Comparison of ENCODE assay signal across 12 cellular contexts in genomic region chr1:110255388-110255787, GRCh38. TPM values are rescaled to one million over a fixed set of nuclear protein-coding genes. Genes with fewer than 3 reads are reported as not detected.
DNase-seq lines count a peak whose midpoint lies in the region; ATAC-seq, FAIRE-seq and TF ChIP-seq lines count a peak whose summit lies in the region.
"Had no signal": no experiment of that assay in that cellular context is flagged by ENCODE, and none has a peak within 500 bp of the region (broad histone marks: within the 10 kb centered on the region; RNA-seq: fewer than 3 reads in every experiment).

No MANE protein-coding gene starts in this region.

- SMC1A ChIA-PET in GM12878 (lab: Charles Lee; ENCODE audit: uncharacterized antibody, unreplicated experiment), result interaction anchor here (0.5 to 3.1 kb wide), 5 partner anchors 10 to 147 kb away, joined by 3 to 14 read pairs (median 4); no protein-coding TSS in a partner anchor

- H3K4me1 Mint-ChIP-seq in activated naive CD4-positive, alpha-beta T cell treated with anti-CD3 and anti-CD28 coated beads for 36 hours (ENCODE audit: low read depth), result no peaks in the 10 kb centered on the region

- intact Hi-C loops in GM12878 (cut with micrococcal nuclease; ENCODE audit: unreplicated experiment), result no loop called here
- intact Hi-C loops in mucosa of descending colon (cut with DNase I, micrococcal nuclease), result no loop called here
- intact Hi-C loops in activated naive CD4-positive, alpha-beta T cell treated with anti-CD3 and anti-CD28 coated beads for 36 hours (cut with micrococcal nuclease), result no loop called here

- TF ChIP-seq CTCF in GM12878 (IDR thresholded peaks at IDR 0.05 in 2 of 3, conservative IDR thresholded peaks at IDR 0.05 in 1 of 3; ENCODE audit: control insufficient read depth in 2 of 3, extremely low read depth in 1 of 3, insufficient read depth in 1 of 3, low read depth in 3 of 3, low read length in 3 of 3) (no peak), mucosa of descending colon (IDR thresholded peaks at IDR 0.05) (no peak)

- H3K27me3 Mint-ChIP-seq in activated naive CD4-positive, alpha-beta T cell treated with anti-CD3 and anti-CD28 coated beads for 36 hours (ENCODE audit: low read depth), result no peaks in the 10 kb centered on the region
- H3K27me3 Mint-ChIP-seq: activated CD4-positive, alpha-beta memory T cell treated with anti-CD3 and anti-CD28 coated beads for 36 hours had no signal

- CTCF ChIA-PET in GM12878 (lab: Yijun Ruan, JAX), result interaction anchor here (0.6 to 3.8 kb wide), 5 partner anchors 14 to 156 kb away, joined by 3 to 12 read pairs (median 3); no protein-coding TSS in a partner anchor
- CTCF ChIA-PET in activated naive CD4-positive, alpha-beta T cell treated with anti-CD3 and anti-CD28 coated beads for 36 hours (lab: Charles Lee), result interaction anchor here (0.8 to 1.1 kb wide), 5 partner anchors 48 to 241 kb away, joined by 3 to 6 read pairs (median 4); no protein-coding TSS in a partner anchor

- H4K20me1 ChIP-seq in GM12878 (ENCODE audit: control insufficient read depth, insufficient read depth), result no peaks in the 10 kb centered on the region

- no peak for TF ChIP-seq RAD21 in GM12878 (IDR thresholded peaks at IDR 0.05; ENCODE audit: insufficient read depth, low read depth, low read length)

- H3K27ac Mint-ChIP-seq in activated naive CD4-positive, alpha-beta T cell treated with anti-CD3 and anti-CD28 coated beads for 36 hours, result no peak overlapping the region
- H3K27ac Mint-ChIP-seq: activated CD4-positive, alpha-beta memory T cell treated with anti-CD3 and anti-CD28 coated beads for 36 hours had no signal

- no peaks in the 10 kb centered on the region for H3K27me3 ChIP-seq in GM12878 (replicated peaks in 1 of 2; ENCODE audit: control insufficient read depth in 2 of 2, insufficient read depth in 2 of 2, low read length in 1 of 2)
- H3K27me3 ChIP-seq: esophagus squamous epithelium had no signal

- H3K9me3 ChIP-seq in GM12878 (replicated peaks; ENCODE audit: control insufficient read depth, insufficient read depth, low read length) (no peaks in the 10 kb centered on the region), mucosa of descending colon (no peaks in the 10 kb centered on the region)
- H3K9me3 ChIP-seq: esophagus squamous epithelium had no signal

- no peak overlapping the region for H2AFZ ChIP-seq in GM12878 (ENCODE audit: control insufficient read depth, low read depth, low read length)

- RAD21 ChIA-PET in GM12878 (lab: Charles Lee; ENCODE audit: unreplicated experiment), result interaction anchor here (0.8 to 1.5 kb wide), 7 partner anchors 11 to 48 kb away, joined by 3 to 5 read pairs (median 3); no protein-coding TSS in a partner anchor

- H3K36me3 ChIP-seq in GM12878 (ENCODE audit: control insufficient read depth in 2 of 2, insufficient read depth in 2 of 2, low read length in 1 of 2) (no peaks in the 10 kb centered on the region), mucosa of descending colon (ENCODE audit: low read depth) (no peaks in the 10 kb centered on the region)
- H3K36me3 ChIP-seq: esophagus squamous epithelium had no signal

- TF ChIP-seq POLR2A in GM12878 (IDR thresholded peaks at IDR 0.05; ENCODE audit: low read depth, low read length) (no peak), erythroblast (IDR thresholded peaks at IDR 0.05; ENCODE audit: low read length) (no peak)

- DNase-seq in DMS 273 (lab: John Stamatoyannopoulos, UW; ENCODE audit: unreplicated experiment) (peak; percentile 73), DMS 273 treated with DMSO at 0.1 percent for 48 hours (lab: John Stamatoyannopoulos, UW) (no peak), NCI-H1105 treated with DMSO at 0.1 percent for 48 hours (lab: John Stamatoyannopoulos, UW) (peak; percentile 28), GM12878 (ENCODE audit: low read depth, low spot score) (no peak), mucosa of descending colon (no peak), T-helper 1 cell (no peak), erythroblast (lab: John Stamatoyannopoulos, UW) (no peak)
- DNase-seq in activated naive CD4-positive, alpha-beta T cell treated with anti-CD3 and anti-CD28 coated beads for 36 hours, result no peak
- DNase-seq: activated CD4-positive, alpha-beta memory T cell treated with anti-CD3 and anti-CD28 coated beads for 36 hours; esophagus squamous epithelium; SHP77 treated with DMSO at 0.1 percent for 48 hours had no signal

- H3K4me1 ChIP-seq in GM12878 (ENCODE audit: control insufficient read depth, insufficient read depth, low read length) (peaks cover 6% of the 10 kb centered on the region), mucosa of descending colon (ENCODE audit: low read depth) (no peaks in the 10 kb centered on the region)

- H3K9me3 Mint-ChIP-seq in activated naive CD4-positive, alpha-beta T cell treated with anti-CD3 and anti-CD28 coated beads for 36 hours, result no peaks in the 10 kb centered on the region
- H3K9me3 Mint-ChIP-seq: activated CD4-positive, alpha-beta memory T cell treated with anti-CD3 and anti-CD28 coated beads for 36 hours had no signal

- in situ Hi-C loops in GM12878 (cut with MboI), result no loop called here

- no peaks in the 10 kb centered on the region for H3K36me3 Mint-ChIP-seq in activated naive CD4-positive, alpha-beta T cell treated with anti-CD3 and anti-CD28 coated beads for 36 hours (ENCODE audit: low read depth)
- H3K36me3 Mint-ChIP-seq: activated CD4-positive, alpha-beta memory T cell treated with anti-CD3 and anti-CD28 coated beads for 36 hours had no signal

- ATAC-seq in GM12878, result peak; percentile 73
- peak; percentile 17 for ATAC-seq in mucosa of descending colon

- no peaks in the 10 kb centered on the region for H3K79me2 ChIP-seq in GM12878 (ENCODE audit: control insufficient read depth, insufficient read depth, low read length)

- H3K27ac ChIP-seq in GM12878 (ENCODE audit: control insufficient read depth, insufficient read depth), result no peak overlapping the region
- H3K27ac ChIP-seq: 22Rv1, esophagus squamous epithelium had no signal

- H3K4me3 ChIP-seq in GM12878, result no peak overlapping the region
- H3K4me3 ChIP-seq in mucosa of descending colon, result no peak overlapping the region
- H3K4me3 ChIP-seq: esophagus squamous epithelium had no signal

- WGBS in GM12878 (ENCODE audit: insufficient coverage, insufficient replicate concordance, low lambda C conversion rate, missing lambda C conversion rate), result 9% methylated on average over 4 of the region's 4 CpGs

- no peak for FAIRE-seq in GM12878 (lab: Jason Lieb, UNC)

- H3K4me2 ChIP-seq in GM12878 (ENCODE audit: control insufficient read depth, insufficient read depth), result no peak overlapping the region

- POLR2A ChIA-PET in GM12878 (lab: Charles Lee), result interaction anchor here (0.6 kb wide), 1 partner anchor 155 kb away, joined by 6 read pairs; no protein-coding TSS in a partner anchor

- no peak overlapping the region for H3K4me3 Mint-ChIP-seq in activated naive CD4-positive, alpha-beta T cell treated with anti-CD3 and anti-CD28 coated beads for 36 hours
- H3K4me3 Mint-ChIP-seq: activated CD4-positive, alpha-beta memory T cell treated with anti-CD3 and anti-CD28 coated beads for 36 hours had no signal

- H3K9ac ChIP-seq in GM12878 (ENCODE audit: control insufficient read depth, insufficient read depth, low read length), result no peak overlapping the region

- no TSS peak for BruUV-seq in GM12878 (replicated peaks; lab: Mats Ljungman, UMichigan)

- no peak for TF ChIP-seq EP300 in GM12878 (IDR thresholded peaks at IDR 0.05; ENCODE audit: borderline replicate concordance in 1 of 2, control insufficient read depth in 1 of 2, low read depth in 2 of 2, low read length in 2 of 2)

TF ChIP-seq in GM12878, 131 proteins besides CTCF, POLR2A, EP300 and RAD21:
- TF ChIP-seq JUNB (IDR thresholded peaks at IDR 0.05) (no peak), CHD4 (IDR thresholded peaks at IDR 0.05) (no peak), SPI1 (IDR thresholded peaks at IDR 0.05; ENCODE audit: borderline replicate concordance, insufficient read depth, low read depth, low read length) (no peak; the same call in 1 of the 2 replicates), BMI1 (IDR thresholded peaks at IDR 0.05; ENCODE audit: borderline replicate concordance) (peak; percentile 75)

RNA-seq across cellular contexts. Expression of gene KCNC4, which starts 45.3 kb away (rescaled TPM):
- 45.1 and 50.7 TPM in 2 replicates for total RNA-seq in GM12878 (2013; cell fraction: nucleolus; rRNA removed)
- total RNA-seq in GM12878 (2014; rRNA removed) (0.45 and 0.93 TPM in 2 replicates), GM12878 (2014; rRNA removed; fragmentation: Illumina TruSeq; extraction: Trizol) (0.22 and 0.28 TPM in 2 replicates), GM12878 (2021) (1.7 and 1.8 TPM in 2 replicates), mucosa of descending colon (10 to 100 TPM in 1 of 3 donors, 1 to 10 TPM in 2; 4.9 to 12.8 (median 8.0) TPM)
- 0.21 TPM for polyA plus RNA-seq in GM12878 (2011; ENCODE audit: low read depth)
- polyA plus RNA-seq in GM12878 (2011; rRNA removed) (0.62 and 1.2 TPM in 2 replicates), GM12878 (2014; fragmentation: Illumina TruSeq; extraction: Trizol) (0.25 and 0.26 TPM in 2 replicates), GM12878 (2014; fragmentation: Nextera tagmentation; extraction: Ambion mirVana) (under 1 TPM; 0.06 to 0.16 TPM), GM12878 (2014; rRNA removed) (0.83 and 0.90 TPM in 2 replicates), GM12878 (2016; fragmentation: Nextera tagmentation; extraction: Ambion mirVana) (under 1 TPM; 0.06 to 0.47 TPM)
- 1.2 and 1.3 TPM in 2 replicates for polyA plus RNA-seq in GM12878 (2011; cell fraction: cytosol; rRNA removed)
- polyA plus RNA-seq in GM12878 (2011; cell fraction: nucleus; rRNA removed), result 8.7 and 9.2 TPM in 2 replicates
- 0.45 and 1.1 TPM in 2 replicates for polyA plus RNA-seq in GM12878 (2012)
- polyA minus RNA-seq in GM12878 (2011; rRNA and poly(A)+ RNA removed), result 2.7 TPM in 2 replicates
- 0.40 and 0.62 TPM in 2 replicates for polyA minus RNA-seq in GM12878 (2011; cell fraction: cytosol; rRNA and poly(A)+ RNA removed)
- 3.0 and 4.0 TPM in 2 replicates for polyA minus RNA-seq in GM12878 (2011; cell fraction: nucleus; rRNA and poly(A)+ RNA removed)
- 1 to 10 TPM; 9.7 TPM for total RNA-seq in activated naive CD4-positive, alpha-beta T cell treated with anti-CD3 and anti-CD28 coated beads for 36 hours

Comparison
In these comparisons a context has a peak if more than half of its experiments do, and no peak if none do; other contexts are left out.
1. DNase-seq: peak in DMS 273 (single experiment) and NCI-H1105 treated with DMSO at 0.1 percent for 48 hours (single experiment); none in DMS 273 treated with DMSO at 0.1 percent for 48 hours (single experiment), GM12878 (single experiment), mucosa of descending colon (0 of 3), activated naive CD4-positive, alpha-beta T cell treated with anti-CD3 and anti-CD28 coated beads for 36 hours (single experiment), T-helper 1 cell (0 of 5) and erythroblast (0 of 2).